In genomic region chr1:71351438-71351837, GRCh38 we compare ENCODE assay signal across 17 cellular contexts.
DNase-seq lines count a peak whose midpoint lies in the region; ATAC-seq and TF ChIP-seq lines count a peak whose summit lies in the region.
"Had no signal": no experiment of that assay in that cellular context is flagged by ENCODE, and none has a peak within 500 bp of the region (broad histone marks: within the 10 kb centered on the region; RNA-seq: fewer than 3 reads in every experiment).

No MANE protein-coding gene starts in this region.

- ATAC-seq in GM21423 (IDR thresholded peaks at IDR 0.05; ENCODE audit: unreplicated experiment) (no peak), Right ventricle myocardium inferior (no peak)
- ATAC-seq: activated T-cell treated with anti-CD3 and anti-CD28 coated beads, Interleukin-2, amount 50 U/mL, for 72 hours; mucosa of descending colon; Panc1; stimulated activated memory B cell treated with anti-CD40 and anti-IgM and Interleukin-4, amounts not matched to agents 10 μg/mL and 1 μg/mL and 100 μg/mL, for 72 hours had no signal

- intact Hi-C loops in prostate gland (cut with DNase I): no loop called here
- intact Hi-C loops in Right ventricle myocardium inferior (cut with DNase I): no loop called here

- H3K9me3 Mint-ChIP-seq in endothelial cell (ENCODE audit: unreplicated experiment): no peaks in the 10 kb centered on the region

- no peak for TF ChIP-seq POLR2A in prostate gland (IDR thresholded peaks at IDR 0.05)

- no peaks in the 10 kb centered on the region for H3K36me3 ChIP-seq in prostate gland

- no peak overlapping the region for H3K4me3 Mint-ChIP-seq in endothelial cell (ENCODE audit: unreplicated experiment)
- H3K4me3 Mint-ChIP-seq: activated T-cell treated with anti-CD3 and anti-CD28 coated beads, Interleukin-2, amount 50 U/mL, for 72 hours; stimulated activated memory B cell treated with anti-CD40 and anti-IgM and Interleukin-4, amounts not matched to agents 10 μg/mL and 1 μg/mL and 100 μg/mL, for 72 hours had no signal

- H3K27me3 ChIP-seq in prostate gland (replicated peaks; ENCODE audit: insufficient read depth): no peaks in the 10 kb centered on the region

- no peaks in the 10 kb centered on the region for H3K9me3 ChIP-seq in prostate gland
- H3K9me3 ChIP-seq: mucosa of descending colon had no signal

- WGBS in prostate gland: 14% methylated on average over 1 of the region's 1 CpG

- H3K36me3 Mint-ChIP-seq in endothelial cell (ENCODE audit: low read depth, unreplicated experiment): no peaks in the 10 kb centered on the region
- H3K36me3 Mint-ChIP-seq: stimulated activated memory B cell treated with anti-CD40 and anti-IgM and Interleukin-4, amounts not matched to agents 10 μg/mL and 1 μg/mL and 100 μg/mL, for 72 hours had no signal

- no peaks in the 10 kb centered on the region for H3K4me1 ChIP-seq in prostate gland (replicated peaks)

- peaks cover 2% of the 10 kb centered on the region for H3K4me1 Mint-ChIP-seq in endothelial cell (ENCODE audit: unreplicated experiment)
- H3K4me1 Mint-ChIP-seq: stimulated activated memory B cell treated with anti-CD40 and anti-IgM and Interleukin-4, amounts not matched to agents 10 μg/mL and 1 μg/mL and 100 μg/mL, for 72 hours had no signal

- H3K27me3 Mint-ChIP-seq in endothelial cell (ENCODE audit: unreplicated experiment): no peaks in the 10 kb centered on the region
- H3K27me3 Mint-ChIP-seq: stimulated activated memory B cell treated with anti-CD40 and anti-IgM and Interleukin-4, amounts not matched to agents 10 μg/mL and 1 μg/mL and 100 μg/mL, for 72 hours had no signal

- CTCF ChIA-PET in AG04449 (lab: Yijun Ruan, JAX): no interaction called here

- H3K4me3 ChIP-seq in AG04449 (ENCODE audit: low read depth, low read length) (no peak overlapping the region), prostate gland (no peak overlapping the region)
- H3K4me3 ChIP-seq: mucosa of descending colon had no signal

- peak; percentile 40 for DNase-seq in AG04449 (ENCODE audit: low read depth, low spot score)
- DNase-seq in HS-27A (ENCODE audit: low read depth): peak; percentile 59
- peak; percentile 56 for DNase-seq in astrocyte of the hippocampus (ENCODE audit: low read depth, low spot score)
- peak; percentile 40 for DNase-seq in inferior parietal cortex (ENCODE audit: extremely low spot score)
- no peak for DNase-seq in prostate gland (ENCODE audit: low spot score)
- DNase-seq in Right ventricle myocardium inferior (ENCODE audit: missing footprints): no peak
- no peak for DNase-seq in endothelial cell (ENCODE audit: low spot score)
- DNase-seq: activated CD4-positive, alpha-beta T cell treated with anti-CD3 and anti-CD28 coated beads, Interleukin-2, amount 50 U/mL, for 48 hours; activated T-cell treated with anti-CD3 and anti-CD28 coated beads, Interleukin-2, amount 50 U/mL, for 72 hours; erythroblast; hippocampal formation; mucosa of descending colon; NCI-H1930; nucleus accumbens had no signal

- no peak overlapping the region for H3K27ac Mint-ChIP-seq in endothelial cell (ENCODE audit: unreplicated experiment)
- H3K27ac Mint-ChIP-seq: activated T-cell treated with anti-CD3 and anti-CD28 coated beads, Interleukin-2, amount 50 U/mL, for 72 hours; stimulated activated memory B cell treated with anti-CD40 and anti-IgM and Interleukin-4, amounts not matched to agents 10 μg/mL and 1 μg/mL and 100 μg/mL, for 72 hours had no signal

- POLR2A ChIA-PET in AG04449 (lab: Yijun Ruan, JAX): no interaction called here

- TF ChIP-seq CTCF in AG04449 (IDR thresholded peaks at IDR 0.05; ENCODE audit: insufficient read depth, low read length, missing control alignments) (no peak), prostate gland (IDR thresholded peaks at IDR 0.05) (no peak), endothelial cell (IDR thresholded peaks at IDR 0.05; ENCODE audit: unreplicated experiment) (no peak)

- H3K27ac ChIP-seq in prostate gland: no peak overlapping the region

Comparison
In these comparisons a context has a peak if more than half of its experiments do, and no peak if none do; other contexts are left out.
1. DNase-seq: peak in AG04449 (single experiment), HS-27A (single experiment), astrocyte of the hippocampus (single experiment) and inferior parietal cortex (single experiment); none in prostate gland (single experiment), Right ventricle myocardium inferior (single experiment) and endothelial cell (single experiment).